ENCODE assay signal across 1 cellular context in genomic region chrX:24396930-24397277, GRCh38.
TF ChIP-seq lines count a peak whose summit lies in the region.

No MANE protein-coding gene starts in this region.

TF ChIP-seq in GM23338, 12 proteins besides CTCF, POLR2A, EP300 and RAD21 (continued from another document):
- TF ChIP-seq ZNF462 (CRISPR knock-in tag; IDR thresholded peaks at IDR 0.05), result no peak
- TF ChIP-seq CREB1 (CRISPR knock-in tag; IDR thresholded peaks at IDR 0.05; ENCODE audit: low read depth), result no peak
- no peak for TF ChIP-seq EZH2 (IDR thresholded peaks at IDR 0.05; ENCODE audit: low read depth, unreplicated experiment)
- no peak for TF ChIP-seq STAT1 (IDR thresholded peaks at IDR 0.05; ENCODE audit: unreplicated experiment)
- no peak for TF ChIP-seq ZNF114 (CRISPR knock-in tag; IDR thresholded peaks at IDR 0.05)
- no peak for TF ChIP-seq ZNF331 (CRISPR knock-in tag; IDR thresholded peaks at IDR 0.05; ENCODE audit: low read depth)
TF ChIP-seq in GM23338: peak in this region for 0.
